Comparison of ENCODE assay signal across 21 cellular contexts in genomic region chr19:4109626-4109945, GRCh38. TPM values are rescaled to one million over a fixed set of nuclear protein-coding genes. Genes with fewer than 3 reads are reported as not detected.
DNase-seq lines count a peak whose midpoint lies in the region; ATAC-seq and TF ChIP-seq lines count a peak whose summit lies in the region.
"Had no signal": no experiment of that assay in that cellular context is flagged by ENCODE, and none has a peak within 500 bp of the region (broad histone marks: within the 10 kb centered on the region; RNA-seq: fewer than 3 reads in every experiment).

No MANE protein-coding gene starts in this region.

- no peaks in the 10 kb centered on the region for H3K9me3 Mint-ChIP-seq in activated naive CD4-positive, alpha-beta T cell treated with anti-CD3 and anti-CD28 coated beads, Interleukin-2, amount 10 ng/mL, durations not matched to agents 7 days and 5 days
- H3K9me3 Mint-ChIP-seq in activated CD8-positive, alpha-beta T cell treated with anti-CD3 and anti-CD28 coated beads for 36 hours = peaks cover 2% of the 10 kb centered on the region
- no peaks in the 10 kb centered on the region for H3K9me3 Mint-ChIP-seq in naive B cell
- H3K9me3 Mint-ChIP-seq: WTC11 had no signal

- no peak for TF ChIP-seq CTCF in activated CD8-positive, alpha-beta T cell treated with anti-CD3 and anti-CD28 coated beads for 36 hours (IDR thresholded peaks at IDR 0.05)

- no peak for DNase-seq in activated naive CD4-positive, alpha-beta T cell treated with anti-CD3 and anti-CD28 coated beads, Interleukin-2, amount 10 ng/mL, durations not matched to agents 7 days and 5 days
- DNase-seq in activated naive CD4-positive, alpha-beta T cell treated with anti-CD3 and anti-CD28 coated beads, Interleukin-2, amount 50 U/mL, for 16 hours = no peak
- DNase-seq in activated CD8-positive, alpha-beta T cell treated with anti-CD3 and anti-CD28 coated beads for 36 hours = no peak
- DNase-seq in naive B cell (no peak), HCEC 1CT (no peak), pons (ENCODE audit: low spot score) (no peak), nucleus accumbens (lab: John Stamatoyannopoulos, UW) (no peak), NCI-H510A (lab: John Stamatoyannopoulos, UW) (no peak)
- DNase-seq: ACHN, heart right ventricle, IMR-90, MM.1S, NCI-H187, NCI-H2227 treated with DMSO at 0.1 percent for 48 hours, PC-9, sigmoid colon, uterus had no signal

- H3K4me3 Mint-ChIP-seq in activated naive CD4-positive, alpha-beta T cell treated with anti-CD3 and anti-CD28 coated beads, Interleukin-2, amount 10 ng/mL, durations not matched to agents 7 days and 5 days = peak overlapping the region; percentile 18
- H3K4me3 Mint-ChIP-seq in activated CD8-positive, alpha-beta T cell treated with anti-CD3 and anti-CD28 coated beads for 36 hours = no peak overlapping the region
- peak overlapping the region; percentile 44 to 91 (median 86) for H3K4me3 Mint-ChIP-seq in naive B cell
- H3K4me3 Mint-ChIP-seq: WTC11 had no signal

- intact Hi-C loops in activated CD8-positive, alpha-beta T cell treated with anti-CD3 and anti-CD28 coated beads for 36 hours (cut with micrococcal nuclease) = no loop called here

- POLR2A ChIA-PET in activated CD8-positive, alpha-beta T cell treated with anti-CD3 and anti-CD28 coated beads for 36 hours (lab: Charles Lee) = interaction anchor here (0.6 to 1.6 kb wide), 4 partner anchors 11 to 81 kb away, joined by 3 to 5 read pairs (median 4); no protein-coding TSS in a partner anchor

- H3K27ac Mint-ChIP-seq in activated naive CD4-positive, alpha-beta T cell treated with anti-CD3 and anti-CD28 coated beads, Interleukin-2, amount 10 ng/mL, durations not matched to agents 7 days and 5 days = peak overlapping the region; percentile 96
- peak overlapping the region; percentile 94 for H3K27ac Mint-ChIP-seq in activated CD8-positive, alpha-beta T cell treated with anti-CD3 and anti-CD28 coated beads for 36 hours
- peak overlapping the region; percentile 96 to 99 (median 98) for H3K27ac Mint-ChIP-seq in naive B cell
- H3K27ac Mint-ChIP-seq: WTC11 had no signal

- CTCF ChIA-PET in activated naive CD4-positive, alpha-beta T cell treated with anti-CD3 and anti-CD28 coated beads, Interleukin-2, amount 10 ng/mL, durations not matched to agents 7 days and 5 days (lab: Charles Lee) = interaction anchor here (1.0 to 2.3 kb wide), 2 partner anchors 21 to 30 kb away, joined by 6 to 7 read pairs; no protein-coding TSS in a partner anchor
- CTCF ChIA-PET in activated CD8-positive, alpha-beta T cell treated with anti-CD3 and anti-CD28 coated beads for 36 hours (lab: Charles Lee) = interaction anchor here (1.9 kb wide), 1 partner anchor 30 kb away, joined by 9 read pairs; no protein-coding TSS in a partner anchor

- H3K36me3 Mint-ChIP-seq in activated naive CD4-positive, alpha-beta T cell treated with anti-CD3 and anti-CD28 coated beads, Interleukin-2, amount 10 ng/mL, durations not matched to agents 7 days and 5 days = peaks cover 72% of the 10 kb centered on the region
- peaks cover 73% of the 10 kb centered on the region for H3K36me3 Mint-ChIP-seq in activated CD8-positive, alpha-beta T cell treated with anti-CD3 and anti-CD28 coated beads for 36 hours (ENCODE audit: low read depth)
- H3K36me3 Mint-ChIP-seq in naive B cell = peaks cover 5 to 7% of the 10 kb centered on the region in 2 donors

- no peaks in the 10 kb centered on the region for H3K27me3 Mint-ChIP-seq in activated naive CD4-positive, alpha-beta T cell treated with anti-CD3 and anti-CD28 coated beads, Interleukin-2, amount 10 ng/mL, durations not matched to agents 7 days and 5 days
- no peaks in the 10 kb centered on the region for H3K27me3 Mint-ChIP-seq in activated CD8-positive, alpha-beta T cell treated with anti-CD3 and anti-CD28 coated beads for 36 hours
- no peaks in the 10 kb centered on the region for H3K27me3 Mint-ChIP-seq in naive B cell

- H3K4me1 Mint-ChIP-seq in activated naive CD4-positive, alpha-beta T cell treated with anti-CD3 and anti-CD28 coated beads, Interleukin-2, amount 10 ng/mL, durations not matched to agents 7 days and 5 days = peaks cover 84% of the 10 kb centered on the region
- peaks cover 58% of the 10 kb centered on the region for H3K4me1 Mint-ChIP-seq in activated CD8-positive, alpha-beta T cell treated with anti-CD3 and anti-CD28 coated beads for 36 hours (ENCODE audit: low read depth)
- H3K4me1 Mint-ChIP-seq in naive B cell = peaks cover 46 to 71% (median 58%) of the 10 kb centered on the region in 3 donors
- H3K4me1 Mint-ChIP-seq: WTC11 had no signal

- no peak for ATAC-seq in activated CD8-positive, alpha-beta T cell treated with anti-CD3 and anti-CD28 coated beads for 36 hours
- no peak for ATAC-seq in naive B cell (ENCODE audit: low read depth in 2 of 2)
- ATAC-seq: WTC11 had no signal

RNA-seq across cellular contexts. Expression of gene MAP2K2, which starts 14.3 kb away (rescaled TPM):
- total RNA-seq in activated CD8-positive, alpha-beta T cell treated with anti-CD3 and anti-CD28 coated beads for 36 hours = 100 to 1,000 TPM; 141 to 145 TPM
- polyA plus RNA-seq in naive B cell (ENCODE audit: low read depth in 6 of 6) = 10 to 100 TPM; 50.3 to 88.0 (median 69.5) TPM

RNA-seq across cellular contexts. Expression of gene ZBTB7A, which starts 42.9 kb away (rescaled TPM):
- total RNA-seq in activated CD8-positive, alpha-beta T cell treated with anti-CD3 and anti-CD28 coated beads for 36 hours = 10 to 100 TPM; 46.6 TPM
- polyA plus RNA-seq in naive B cell (ENCODE audit: low read depth in 6 of 6) = 10 to 100 TPM; 13.5 to 41.2 (median 21.2) TPM

RNA-seq across cellular contexts. Expression of gene CREB3L3, which starts 43.8 kb away (rescaled TPM):
- not detected for total RNA-seq in activated CD8-positive, alpha-beta T cell treated with anti-CD3 and anti-CD28 coated beads for 36 hours
- polyA plus RNA-seq in naive B cell (ENCODE audit: low read depth in 6 of 6) = not detected
- total RNA-seq: heart right ventricle, IMR-90, lung, PC-9, SJSA1, subcutaneous adipose tissue, uterus, WTC11 had no signal
- polyA plus RNA-seq: IMR-90 had no signal
